In genomic region chr7:14950013-14950412, GRCh38 we compare ENCODE assay signal across 21 cellular contexts. TPM values are rescaled to one million over a fixed set of nuclear protein-coding genes. Genes with fewer than 3 reads are reported as not detected.
DNase-seq lines count a peak whose midpoint lies in the region; ATAC-seq and TF ChIP-seq lines count a peak whose summit lies in the region.
"Had no signal": no experiment of that assay in that cellular context is flagged by ENCODE, and none has a peak within 500 bp of the region (broad histone marks: within the 10 kb centered on the region; RNA-seq: fewer than 3 reads in every experiment).

No MANE protein-coding gene starts in this region.

- H3K4me1 ChIP-seq in foreskin keratinocyte = no peaks in the 10 kb centered on the region
- H3K4me1 ChIP-seq: HAP-1 had no signal

- no peak for TF ChIP-seq CTCF in RWPE1 (conservative IDR thresholded peaks at IDR 0.05; ENCODE audit: low read depth)
- no peak for TF ChIP-seq CTCF in foreskin keratinocyte (conservative IDR thresholded peaks at IDR 0.05)

- no peak overlapping the region for H3K4me3 Mint-ChIP-seq in T-helper 2 cell treated with Interferon-gamma antibody and Interleukin-4, amounts not matched to agents 5 μg/mL and 100 μg/mL, for 36 hours
- H3K4me3 Mint-ChIP-seq: T-helper 17 cell had no signal

- peak; percentile 50 for ATAC-seq in foreskin keratinocyte
- ATAC-seq: GM12878, T-helper 17 cell had no signal

- peaks cover 7% of the 10 kb centered on the region for H3K9me3 Mint-ChIP-seq in T-helper 2 cell treated with Interferon-gamma antibody and Interleukin-4, amounts not matched to agents 5 μg/mL and 100 μg/mL, for 36 hours

- H3K27ac ChIP-seq in RWPE1 = no peak overlapping the region
- H3K27ac ChIP-seq in foreskin keratinocyte = no peak overlapping the region
- H3K27ac ChIP-seq: C4-2B, KMS-11 had no signal

- no peaks in the 10 kb centered on the region for H3K4me1 Mint-ChIP-seq in T-helper 2 cell treated with Interferon-gamma antibody and Interleukin-4, amounts not matched to agents 5 μg/mL and 100 μg/mL, for 36 hours (ENCODE audit: low read depth)
- H3K4me1 Mint-ChIP-seq: T-helper 17 cell had no signal

- H3K27ac Mint-ChIP-seq in T-helper 2 cell treated with Interferon-gamma antibody and Interleukin-4, amounts not matched to agents 5 μg/mL and 100 μg/mL, for 36 hours = no peak overlapping the region
- H3K27ac Mint-ChIP-seq: T-helper 17 cell had no signal

- CTCF ChIA-PET in RWPE1 (lab: Yijun Ruan, JAX) = no interaction called here

- H3K27me3 ChIP-seq in foreskin keratinocyte = peaks cover 9% of the 10 kb centered on the region

- H3K27me3 Mint-ChIP-seq in T-helper 2 cell treated with Interferon-gamma antibody and Interleukin-4, amounts not matched to agents 5 μg/mL and 100 μg/mL, for 36 hours (ENCODE audit: low read depth) = no peaks in the 10 kb centered on the region
- H3K27me3 Mint-ChIP-seq: T-helper 17 cell had no signal

- no peaks in the 10 kb centered on the region for H3K36me3 Mint-ChIP-seq in T-helper 2 cell treated with Interferon-gamma antibody and Interleukin-4, amounts not matched to agents 5 μg/mL and 100 μg/mL, for 36 hours (ENCODE audit: low read depth)

- POLR2A ChIA-PET in RWPE1 (lab: Yijun Ruan, JAX; ENCODE audit: low non-redundant PET) = no interaction called here

- DNase-seq in EH (ENCODE audit: low read depth) (peak; percentile 4), HCEC 1CT (peak; percentile 55), RWPE1 (ENCODE audit: low spot score) (peak; percentile 8), foreskin keratinocyte (peak in 1 of 2 donors; percentile 17), kidney glomerular epithelial cell (lab: John Stamatoyannopoulos, UW) (no peak), NCI-H1436 treated with DMSO at 0.1 percent for 48 hours (lab: John Stamatoyannopoulos, UW) (no peak)
- DNase-seq in T-helper 2 cell treated with Interferon-gamma antibody and Interleukin-4, amounts not matched to agents 5 μg/mL and 100 μg/mL, for 36 hours (ENCODE audit: low spot score) = no peak
- DNase-seq: AML-193; IMR-90; MV-4-11; NCI-H1105 treated with DMSO at 0.1 percent for 48 hours; NCI-H1694 treated with DMSO at 0.1 percent for 48 hours; NK-92 treated with Interleukin-12 subunit alpha and Interleukin-12 subunit beta, amount 100 ng/mL, for 24 hours; Right ventricle myocardium superior; SW 1271; T-helper 17 cell had no signal

RNA-seq across cellular contexts. Expression of gene DGKB, which starts 47.5 kb away (rescaled TPM):
- not detected in 2 replicates for total RNA-seq in foreskin keratinocyte
- not detected in 2 replicates for polyA plus RNA-seq in foreskin keratinocyte
- total RNA-seq: IMR-90, OCI-LY7, T-helper 17 cell had no signal
- polyA plus RNA-seq: IMR-90 had no signal

Comparison
In these comparisons a context has a peak if more than half of its experiments do, and no peak if none do; other contexts are left out.
1. DNase-seq: peak in EH (single experiment), HCEC 1CT (single experiment) and RWPE1 (single experiment); none in T-helper 2 cell treated with Interferon-gamma antibody and Interleukin-4, amounts not matched to agents 5 μg/mL and 100 μg/mL, for 36 hours (single experiment), kidney glomerular epithelial cell (single experiment) and NCI-H1436 treated with DMSO at 0.1 percent for 48 hours (single experiment).